ENCODE assay signal across 9 cellular contexts in the genomic region with DNA sequence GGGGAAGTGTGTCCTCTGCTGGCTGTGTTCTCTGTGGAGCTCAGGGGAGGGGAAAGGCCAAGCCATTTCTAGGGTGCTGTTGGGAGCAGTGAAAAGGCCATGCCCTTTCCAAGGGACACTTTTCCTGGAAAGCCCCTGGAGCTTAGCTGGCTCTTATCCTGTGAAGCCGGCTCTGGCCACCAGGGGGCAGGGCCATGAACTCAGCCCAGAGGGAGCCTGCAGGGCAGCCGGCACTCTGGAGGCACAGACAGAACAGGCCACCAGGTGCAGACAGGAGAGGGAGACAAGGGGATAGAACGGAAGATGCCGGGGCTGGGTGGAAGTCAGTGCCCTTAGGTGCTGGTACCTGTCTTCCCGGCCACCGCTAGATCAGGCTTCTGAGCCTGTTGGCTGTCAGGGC. TPM values are rescaled to one million over a fixed set of nuclear protein-coding genes. Genes with fewer than 3 reads are reported as not detected.
DNase-seq lines count a peak whose midpoint lies in the region; ATAC-seq, FAIRE-seq and TF ChIP-seq lines count a peak whose summit lies in the region.
"Not testable (repeated sequence)": the region's sequence is repeated elsewhere in the genome, so short reads cannot be mapped to it uniquely, and the experiment has no call there.
"Had no signal": no experiment of that assay in that cellular context is flagged by ENCODE, and none has a peak within 500 bp of the region (broad histone marks: within the 10 kb centered on the region; RNA-seq: fewer than 3 reads in every experiment).

No MANE protein-coding gene starts in this region.

- not testable (repeated sequence) for H3K9me3 ChIP-seq in WERI-Rb-1 (ENCODE audit: severe bottlenecking); K562 (replicated peaks; ENCODE audit: control insufficient read depth, insufficient read depth, low read depth, low read length); thyroid gland

- not testable (repeated sequence) for H3K4me1 ChIP-seq in K562 (replicated peaks in 1 of 2; ENCODE audit: control insufficient read depth in 2 of 2, insufficient read depth in 2 of 2, low read length in 2 of 2); thyroid gland

- in situ Hi-C loops in K562 (cut with MboI): not testable (repeated sequence)

- 0% methylated on average over 1 of the region's 6 CpGs for WGBS in K562 (ENCODE audit: insufficient coverage, low coverage, missing lambda C conversion rate)
- WGBS in thyroid gland, 2 donors: 0% methylated on average over 1 of the region's 6 CpGs; no CpG with 5 or more reads in 1 of the 2 donors

- not testable (repeated sequence) for FAIRE-seq in K562 (lab: Jason Lieb, UNC)

- intact Hi-C loops in K562 (cut with micrococcal nuclease); left ventricle myocardium superior (cut with micrococcal nuclease); thyroid gland (cut with DNase I): not testable (repeated sequence)

- POLR2A ChIA-PET in K562 (lab: Yijun Ruan, JAX): not testable (repeated sequence)

- not testable (repeated sequence) for H3K9ac ChIP-seq in K562 (ENCODE audit: insufficient read depth in 1 of 2, low read depth in 2 of 2, low read length in 2 of 2)

- TF ChIP-seq CTCF in WERI-Rb-1 (IDR thresholded peaks at IDR 0.05; ENCODE audit: low read depth, low read length); K562 (IDR thresholded peaks at IDR 0.05 in 2 of 3, conservative IDR thresholded peaks at IDR 0.05 in 1 of 3; ENCODE audit: insufficient read depth in 2 of 3, low read depth in 1 of 3, low read length in 3 of 3); omental fat pad (IDR thresholded peaks at IDR 0.05): not testable (repeated sequence)
- TF ChIP-seq CTCF in thyroid gland (IDR thresholded peaks at IDR 0.05): peak in 5 of 6 experiments; percentile 26 to 41 (median 35)

- ATAC-seq in GM18867 (IDR thresholded peaks at IDR 0.05; ENCODE audit: unreplicated experiment): peak; percentile 40
- peak; percentile 65; the same call in 2 of the 3 replicates for ATAC-seq in K562
- ATAC-seq in left ventricle myocardium superior; omental fat pad (ENCODE audit: low FRiP score): not testable (repeated sequence)

- TF ChIP-seq RAD21 in K562 (CRISPR knock-in tag; conservative IDR thresholded peaks at IDR 0.05 in 1 of 2, IDR thresholded peaks at IDR 0.05 in 1 of 2): not testable (repeated sequence)

- not testable (repeated sequence) for H3K27ac ChIP-seq in WERI-Rb-1; K562 (ENCODE audit: extremely low read depth, low read depth, low read length); thyroid gland

- not testable (repeated sequence) for H3K36me3 ChIP-seq in WERI-Rb-1; K562 (ENCODE audit: control insufficient read depth, insufficient read depth, low read length); thyroid gland

- not testable (repeated sequence) for H3K4me2 ChIP-seq in K562 (ENCODE audit: insufficient read depth, low read length)

- DNase-seq in WERI-Rb-1: peak; percentile 78
- DNase-seq in activated T-cell treated with anti-CD3 and anti-CD28 coated beads for 4 hours: peak; percentile 12
- not testable (repeated sequence) for DNase-seq in K562 (ENCODE audit: extremely low read depth in 1 of 4, low spot score in 3 of 4)
- peak; percentile 78 for DNase-seq in left ventricle myocardium superior
- DNase-seq in omental fat pad (ENCODE audit: low spot score): peak; percentile 51
- DNase-seq in stimulated activated CD4-positive, alpha-beta T cell treated with anti-CD3 and anti-CD28 coated beads, Interleukin-4, amount 100 ng/mL, for 4 hours: peak; percentile 26 to 47
- peak; percentile 74 to 80 for DNase-seq in thyroid gland

- TF ChIP-seq POLR2A in K562 (conservative IDR thresholded peaks at IDR 0.05); thyroid gland (IDR thresholded peaks at IDR 0.05): not testable (repeated sequence)

- TF ChIP-seq EP300 in K562 (IDR thresholded peaks at IDR 0.05; ENCODE audit: low read length): not testable (repeated sequence)

- H3K79me2 ChIP-seq in K562 (ENCODE audit: control insufficient read depth, insufficient read depth, low read length): not testable (repeated sequence)

- not testable (repeated sequence) for H2AFZ ChIP-seq in K562 (ENCODE audit: low read depth, low read length)

- not testable (repeated sequence) for H4K20me1 ChIP-seq in K562 (replicated peaks; ENCODE audit: control insufficient read depth, insufficient read depth, low read length)

- not testable (repeated sequence) for BruUV-seq in K562 (replicated peaks; lab: Mats Ljungman, UMichigan)

- H3K4me3 ChIP-seq in WERI-Rb-1 (ENCODE audit: low read depth, low read length); K562; thyroid gland (replicated peaks in 1 of 3): not testable (repeated sequence)

- H3K27me3 ChIP-seq in WERI-Rb-1 (ENCODE audit: insufficient read depth, low read depth, severe bottlenecking); K562 (ENCODE audit: control insufficient read depth in 2 of 2, insufficient read depth in 2 of 2, low read length in 2 of 2); thyroid gland: not testable (repeated sequence)

- CTCF ChIA-PET in K562 (lab: Yijun Ruan, JAX; ENCODE audit: low intra/inter-chr PET ratio): not testable (repeated sequence)

- not testable (repeated sequence) for H3K9me1 ChIP-seq in K562 (ENCODE audit: control insufficient read depth, insufficient read depth, low read length)

RNA-seq across cellular contexts. Expression of gene CHRFAM7A, which starts 5.6 kb away (rescaled TPM):
- total RNA-seq in K562 (2011; cell fraction: chromatin; rRNA removed; ENCODE audit: low replicate concordance): not detected in 2 replicates
- total RNA-seq in K562 (2011; cell fraction: nucleolus; rRNA removed): not detected in 2 replicates
- not detected in 2 replicates for total RNA-seq in K562 (2011; cell fraction: nucleoplasm; rRNA removed)
- total RNA-seq in K562 (2014; rRNA removed) (not detected in 2 replicates), K562 (2014; rRNA removed; fragmentation: Illumina TruSeq; extraction: Trizol) (not detected in 2 replicates), K562 (2015; rRNA removed; fragmentation: Illumina TruSeq; extraction: Trizol) (not detected in 2 replicates), K562 (2021) (not detected in 2 replicates), left ventricle myocardium superior (1.3 TPM), omental fat pad (1 to 10 TPM; 1.3 to 3.4 (median 3.0) TPM), thyroid gland (10 to 100 TPM in 3 of 4 donors, 1 to 10 TPM in 1; 4.8 to 36.0 (median 23.4) TPM)
- polyA plus RNA-seq in K562 (2011; rRNA removed) (not detected in 2 replicates), K562 (2014; fragmentation: Illumina TruSeq; extraction: Trizol) (not detected in 2 replicates), K562 (2014; fragmentation: Nextera tagmentation; extraction: Ambion mirVana) (not detected), K562 (2014; rRNA removed) (0.93 TPM in 1 of 2 replicates, not detected in the other)
- polyA plus RNA-seq in K562 (2011; cell fraction: cytosol; rRNA removed): not detected in 2 replicates
- polyA plus RNA-seq in K562 (2011; cell fraction: nucleus; rRNA removed): not detected in 2 replicates
- 0.04 TPM in 1 of 2 replicates, not detected in the other for polyA plus RNA-seq in K562 (2012)
- polyA minus RNA-seq in K562 (2011; rRNA and poly(A)+ RNA removed): 0.67 TPM in 1 of 2 replicates, not detected in the other
- polyA minus RNA-seq in K562 (2011; cell fraction: cytosol; rRNA and poly(A)+ RNA removed): not detected in 2 replicates
- 0.67 and 1.2 TPM in 2 replicates for polyA minus RNA-seq in K562 (2011; cell fraction: nucleus; rRNA and poly(A)+ RNA removed)
- total RNA-seq: HT-29 had no signal

RNA-seq across cellular contexts. Expression of gene GOLGA8R, which starts 15.1 kb away (rescaled TPM):
- 0.62 and 0.67 TPM in 2 replicates for total RNA-seq in K562 (2011; cell fraction: chromatin; rRNA removed; ENCODE audit: low replicate concordance)
- 0.17 and 0.39 TPM in 2 replicates for total RNA-seq in K562 (2011; cell fraction: nucleolus; rRNA removed)
- 0.29 and 0.69 TPM in 2 replicates for total RNA-seq in K562 (2011; cell fraction: nucleoplasm; rRNA removed)
- total RNA-seq in K562 (2014; rRNA removed): 0.04 TPM in 1 of 2 replicates, not detected in the other
- total RNA-seq in K562 (2014; rRNA removed; fragmentation: Illumina TruSeq; extraction: Trizol): 0.10 TPM in 1 of 2 replicates, not detected in the other
- total RNA-seq in K562 (2015; rRNA removed; fragmentation: Illumina TruSeq; extraction: Trizol): 0.07 TPM in 1 of 2 replicates, not detected in the other
- 0.04 and 0.11 TPM in 2 replicates for total RNA-seq in K562 (2021)
- 0.05 TPM in 1 of 2 replicates, not detected in the other for polyA plus RNA-seq in K562 (2011; rRNA removed)
- polyA plus RNA-seq in K562 (2011; cell fraction: cytosol; rRNA removed): not detected in 2 replicates
- polyA plus RNA-seq in K562 (2011; cell fraction: nucleus; rRNA removed): 0.23 and 0.38 TPM in 2 replicates
- 0.09 and 0.50 TPM in 2 replicates for polyA plus RNA-seq in K562 (2012)
- polyA plus RNA-seq in K562 (2014; fragmentation: Illumina TruSeq; extraction: Trizol): 0.12 TPM in 1 of 2 replicates, not detected in the other
- under 1 TPM in 1 of 2 experiments, not detected in 1; 0.01 TPM for polyA plus RNA-seq in K562 (2014; fragmentation: Nextera tagmentation; extraction: Ambion mirVana)
- polyA plus RNA-seq in K562 (2014; rRNA removed): 0.04 and 0.36 TPM in 2 replicates
- polyA minus RNA-seq in K562 (2011; rRNA and poly(A)+ RNA removed): 0.21 TPM in 1 of 2 replicates, not detected in the other
- not detected in 2 replicates for polyA minus RNA-seq in K562 (2011; cell fraction: cytosol; rRNA and poly(A)+ RNA removed)
- not detected in 2 replicates for polyA minus RNA-seq in K562 (2011; cell fraction: nucleus; rRNA and poly(A)+ RNA removed)
- total RNA-seq in left ventricle myocardium superior: 5.2 TPM
- total RNA-seq in omental fat pad: 1 to 10 TPM; 2.5 to 4.9 (median 3.7) TPM
- total RNA-seq in thyroid gland: 10 to 100 TPM; 11.8 to 25.0 (median 23.4) TPM
- total RNA-seq: HT-29 had no signal
